ENCODE assay signal across 8 cellular contexts in the genomic region with DNA sequence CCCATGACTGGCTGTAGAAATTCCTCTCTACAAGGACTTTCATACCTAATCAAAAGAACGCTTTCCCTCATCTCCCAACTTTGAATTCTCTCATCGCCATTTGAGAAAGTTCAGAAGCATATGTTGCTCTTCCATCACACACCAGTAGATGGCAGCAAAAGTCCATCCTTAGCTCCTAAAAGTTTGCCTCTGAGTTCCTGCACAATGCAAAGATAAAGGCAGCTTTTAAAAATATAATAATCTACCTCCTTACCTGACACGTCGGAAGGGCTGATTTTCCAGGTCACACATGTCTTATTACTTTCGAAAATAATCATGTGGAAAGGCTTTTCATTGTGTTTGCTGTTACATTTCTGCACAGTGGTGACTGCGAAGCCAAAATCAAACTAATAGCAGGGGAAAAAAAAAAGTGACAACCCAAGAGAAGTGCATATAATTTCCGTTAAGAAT.
A peak's percentile ranks its signal among the peaks of the same experiment; 100 is the strongest.
DNase-seq lines count a peak whose midpoint lies in the region; ATAC-seq, FAIRE-seq and TF ChIP-seq lines count a peak whose summit lies in the region.

No MANE protein-coding gene starts in this region.

- no TSS peak for BruUV-seq in A673 (replicated peaks; lab: Mats Ljungman, UMichigan)

- H3K27ac ChIP-seq in A673 (ENCODE audit: low read depth, low read length, poor library complexity, severe bottlenecking): no peak overlapping the region
- no peak overlapping the region for H3K27ac ChIP-seq in gastroesophageal sphincter
- no peak overlapping the region for H3K27ac ChIP-seq in prostate gland

- H3K27me3 ChIP-seq in A673 (replicated peaks; ENCODE audit: insufficient read depth, low read depth, low read length, poor library complexity) (no peaks in the 10 kb centered on the region), GM06990 (replicated peaks; ENCODE audit: control insufficient read depth, insufficient read depth, low read length) (no peaks in the 10 kb centered on the region), gastroesophageal sphincter (peaks cover 4% of the 10 kb centered on the region), prostate gland (replicated peaks; ENCODE audit: insufficient read depth) (no peaks in the 10 kb centered on the region)

- CTCF ChIA-PET in A673 (lab: Charles Lee): interaction anchor here (0.9 kb wide), 1 partner anchor 1082 kb away, joined by 3 read pairs; no protein-coding TSS in a partner anchor

- TF ChIP-seq POLR2A in gastroesophageal sphincter (IDR thresholded peaks at IDR 0.05) (no peak), prostate gland (IDR thresholded peaks at IDR 0.05) (no peak)

- 6 to 20% methylated on average over 6 to 7 of the region's 7 CpGs for whole genome bisulfite sequencing in gastroesophageal sphincter (ENCODE audit: low coverage in 1 of 2), 2 donors
- 17% methylated on average over 7 of the region's 7 CpGs for WGBS in prostate gland

- intact Hi-C loops in A673 (cut with micrococcal nuclease; ENCODE audit: unreplicated experiment): loop anchor here (5.0 to 10.0 kb wide), 4 partner anchors 423 to 1084 kb away; no protein-coding TSS in a partner anchor
- intact Hi-C loops in prostate gland (cut with DNase I): no loop called here

- POLR2A ChIA-PET in A673 (lab: Charles Lee; ENCODE audit: low non-redundant PET): no interaction called here

- H3K4me3 ChIP-seq in A673 (ENCODE audit: low read depth, low read length, poor library complexity, severe bottlenecking) (no peak overlapping the region), GM06990 (replicated peaks; ENCODE audit: low read depth, low read length) (no peak overlapping the region), gastroesophageal sphincter (no peak overlapping the region), prostate gland (no peak overlapping the region)

- peaks cover 3% of the 10 kb centered on the region for H3K4me1 ChIP-seq in A673 (ENCODE audit: insufficient read depth, low read length, poor library complexity, severe bottlenecking)
- no peaks in the 10 kb centered on the region for H3K4me1 ChIP-seq in gastroesophageal sphincter
- no peaks in the 10 kb centered on the region for H3K4me1 ChIP-seq in prostate gland (replicated peaks)

- TF ChIP-seq EP300 in gastroesophageal sphincter (IDR thresholded peaks at IDR 0.05): no peak

- FAIRE-seq in RCC 7860 (lab: Jason Lieb, UNC): no peak

- H3K36me3 ChIP-seq in A673 (ENCODE audit: insufficient read depth, low read length, poor library complexity, severe bottlenecking): no peaks in the 10 kb centered on the region
- no peaks in the 10 kb centered on the region for H3K36me3 ChIP-seq in GM06990 (ENCODE audit: control insufficient read depth, insufficient read depth, low read length)
- H3K36me3 ChIP-seq in gastroesophageal sphincter: no peaks in the 10 kb centered on the region
- no peaks in the 10 kb centered on the region for H3K36me3 ChIP-seq in prostate gland

- H3K9me3 ChIP-seq in A673 (ENCODE audit: low read depth, low read length, poor library complexity, severe bottlenecking) (no peaks in the 10 kb centered on the region), gastroesophageal sphincter (no peaks in the 10 kb centered on the region), prostate gland (no peaks in the 10 kb centered on the region)

- DNase-seq in A673 (ENCODE audit: low spot score) (peak; percentile 61), GM06990 (ENCODE audit: extremely low read depth, insufficient read length) (no peak), NCI-H2171 treated with DMSO at 0.1 percent for 48 hours (lab: John Stamatoyannopoulos, UW) (peak; percentile 76), prostate gland (ENCODE audit: low spot score) (peak; percentile 51), RCC 7860 (ENCODE audit: low spot score) (no peak)
- peak; percentile 57 for DNase-seq in activated CD8-positive, alpha-beta memory T cell treated with anti-CD3 and anti-CD28 coated beads, Interleukin-2, amount 50 U/mL, for 48 hours

- TF ChIP-seq CTCF in A673 (conservative IDR thresholded peaks at IDR 0.05; ENCODE audit: low read depth, low read length) (peak; percentile 87), GM06990 (IDR thresholded peaks at IDR 0.05; ENCODE audit: insufficient read depth, low read length, poor library complexity, severe bottlenecking) (peak; percentile 79), gastroesophageal sphincter (IDR thresholded peaks at IDR 0.05) (peak; percentile 75 to 90 (median 82)), prostate gland (IDR thresholded peaks at IDR 0.05) (peak; percentile 72 to 87 (median 80))

- ATAC-seq in HG02840 (IDR thresholded peaks at IDR 0.05; ENCODE audit: low FRiP score, unreplicated experiment): peak; percentile 67
- ATAC-seq in gastroesophageal sphincter: no peak

Comparison
In these comparisons a context has a peak if more than half of its experiments do, and no peak if none do; other contexts are left out.
1. DNase-seq: peak in A673 (single experiment), NCI-H2171 treated with DMSO at 0.1 percent for 48 hours (single experiment), activated CD8-positive, alpha-beta memory T cell treated with anti-CD3 and anti-CD28 coated beads, Interleukin-2, amount 50 U/mL, for 48 hours (single experiment) and prostate gland (single experiment); none in GM06990 (single experiment) and RCC 7860 (single experiment).
2. Peak in every context shown above with its lines, with median percentiles within 50 percentile points of each other: CTCF ChIP-seq.